Comparison of ENCODE assay signal across 8 cellular contexts in genomic region chr2:113527350-113528046, GRCh38. TPM values are rescaled to one million over a fixed set of nuclear protein-coding genes. Genes with fewer than 3 reads are reported as not detected.
A peak's percentile ranks its signal among the peaks of the same experiment; 100 is the strongest.
DNase-seq lines count a peak whose midpoint lies in the region; ATAC-seq and TF ChIP-seq lines count a peak whose summit lies in the region.
"Not testable (repeated sequence)": the region's sequence is repeated elsewhere in the genome, so short reads cannot be mapped to it uniquely, and the experiment has no call there.
"Had no signal": no experiment of that assay in that cellular context is flagged by ENCODE, and none has a peak within 500 bp of the region (broad histone marks: within the 10 kb centered on the region; RNA-seq: fewer than 3 reads in every experiment).

No MANE protein-coding gene starts in this region.

- not testable (repeated sequence) for H3K4me3 ChIP-seq in neural cell (ENCODE audit: low read length)

- not testable (repeated sequence) for H3F3A ChIP-seq in neural cell (ENCODE audit: insufficient read depth, low read length, poor library complexity, severe bottlenecking)

- not testable (repeated sequence) for H2AFZ ChIP-seq in neural cell (ENCODE audit: low read depth, low read length)

- H3K9me2 ChIP-seq in neural cell (ENCODE audit: insufficient read depth, low read length), result not testable (repeated sequence)

- H3K27me3 ChIP-seq in neural cell (ENCODE audit: insufficient read depth, low read depth, low read length), result not testable (repeated sequence)

- not testable (repeated sequence) for TF ChIP-seq EP300 in neural cell (conservative IDR thresholded peaks at IDR 0.05; ENCODE audit: poor library complexity, severe bottlenecking)

- not testable (repeated sequence) for H3K27me3 Mint-ChIP-seq in activated CD8-positive, alpha-beta memory T cell treated with anti-CD3 and anti-CD28 coated beads, Interleukin-2, amount 10 ng/mL, durations not matched to agents 7 days and 5 days

- not testable (repeated sequence) for H3K36me3 Mint-ChIP-seq in activated CD8-positive, alpha-beta memory T cell treated with anti-CD3 and anti-CD28 coated beads, Interleukin-2, amount 10 ng/mL, durations not matched to agents 7 days and 5 days

- H3K36me3 ChIP-seq in neural cell (ENCODE audit: insufficient read depth, low read length), result not testable (repeated sequence)

- H3K27ac ChIP-seq in neural cell (ENCODE audit: low read length), result not testable (repeated sequence)

- H3K4me3 Mint-ChIP-seq in activated CD8-positive, alpha-beta memory T cell treated with anti-CD3 and anti-CD28 coated beads, Interleukin-2, amount 10 ng/mL, durations not matched to agents 7 days and 5 days, result not testable (repeated sequence)

- DNase-seq in activated CD8-positive, alpha-beta memory T cell treated with anti-CD3 and anti-CD28 coated beads, Interleukin-2, amount 10 ng/mL, durations not matched to agents 7 days and 5 days; Right ventricle myocardium superior: not testable (repeated sequence)

- ATAC-seq in GM18868 (IDR thresholded peaks at IDR 0.05; ENCODE audit: unreplicated experiment), result peak; percentile 90
- ATAC-seq in GM21447 (IDR thresholded peaks at IDR 0.05; ENCODE audit: unreplicated experiment), result peak; percentile 81
- peak; percentile 85 for ATAC-seq in HG02938 (IDR thresholded peaks at IDR 0.05; ENCODE audit: unreplicated experiment)
- peak; percentile 73 for ATAC-seq in HG03520 (IDR thresholded peaks at IDR 0.05; ENCODE audit: unreplicated experiment)
- peak; percentile 87 for ATAC-seq in activated CD8-positive, alpha-beta memory T cell treated with anti-CD3 and anti-CD28 coated beads, Interleukin-2, amount 10 ng/mL, durations not matched to agents 7 days and 5 days
- ATAC-seq in Right ventricle myocardium superior (ENCODE audit: poor library complexity), result peak; percentile 96

- H3K4me2 ChIP-seq in neural cell (ENCODE audit: low read length), result not testable (repeated sequence)

- H3K27ac Mint-ChIP-seq in activated CD8-positive, alpha-beta memory T cell treated with anti-CD3 and anti-CD28 coated beads, Interleukin-2, amount 10 ng/mL, durations not matched to agents 7 days and 5 days, result not testable (repeated sequence)

- not testable (repeated sequence) for H3K79me2 ChIP-seq in neural cell (replicated peaks; ENCODE audit: insufficient read depth, low read length)

- CTCF ChIA-PET in activated CD8-positive, alpha-beta memory T cell treated with anti-CD3 and anti-CD28 coated beads, Interleukin-2, amount 10 ng/mL, durations not matched to agents 7 days and 5 days (lab: Charles Lee), result interaction anchor here (0.7 to 1.2 kb wide), 3 partner anchors 56 to 234 kb away, joined by 3 to 5 read pairs (median 3); no protein-coding TSS in a partner anchor

- TF ChIP-seq CTCF in neural cell (IDR thresholded peaks at IDR 0.05; ENCODE audit: poor library complexity, severe bottlenecking), result peak; percentile 53

- not testable (repeated sequence) for H3K9me3 Mint-ChIP-seq in activated CD8-positive, alpha-beta memory T cell treated with anti-CD3 and anti-CD28 coated beads, Interleukin-2, amount 10 ng/mL, durations not matched to agents 7 days and 5 days (ENCODE audit: low read depth)

- not testable (repeated sequence) for H3K9me3 ChIP-seq in neural cell (ENCODE audit: low read length)

- not testable (repeated sequence) for H4K20me1 ChIP-seq in neural cell (ENCODE audit: insufficient read depth)

- not testable (repeated sequence) for H3K9ac ChIP-seq in neural cell (ENCODE audit: low read length)

- intact Hi-C loops in Right ventricle myocardium superior (cut with DNase I), result not testable (repeated sequence)

- not testable (repeated sequence) for H3K4me1 Mint-ChIP-seq in activated CD8-positive, alpha-beta memory T cell treated with anti-CD3 and anti-CD28 coated beads, Interleukin-2, amount 10 ng/mL, durations not matched to agents 7 days and 5 days

- peak; percentile 48 for TF ChIP-seq RAD21 in neural cell (conservative IDR thresholded peaks at IDR 0.05)

TF ChIP-seq in neural cell, 6 proteins besides CTCF, POLR2A, EP300 and RAD21:
- TF ChIP-seq SMC3 (conservative IDR thresholded peaks at IDR 0.05; ENCODE audit: poor library complexity), result peak; percentile 27

RNA-seq across cellular contexts. Expression of gene FOXD4L1, which starts 29.0 kb away (rescaled TPM):
- total RNA-seq in activated CD8-positive, alpha-beta memory T cell treated with anti-CD3 and anti-CD28 coated beads, Interleukin-2, amount 10 ng/mL, durations not matched to agents 7 days and 5 days, result under 1 TPM; 0.23 to 0.47 TPM
- not detected for total RNA-seq in Right ventricle myocardium superior
- polyA plus RNA-seq in neural cell, result 0.82 and 1.6 TPM in 2 replicates
- polyA minus RNA-seq in neural cell, result 0.97 and 1.4 TPM in 2 replicates
- polyA plus RNA-seq: CD14-positive monocyte had no signal
